In genomic region chr16:80344570-80344969, GRCh38 we compare ENCODE assay signal across 24 cellular contexts.
"Had no signal": no experiment of that assay in that cellular context is flagged by ENCODE, and none has a peak within 500 bp of the region (broad histone marks: within the 10 kb centered on the region; RNA-seq: fewer than 3 reads in every experiment).

No MANE protein-coding gene starts in this region.

- H3K4me1 ChIP-seq: left ventricle myocardium inferior, pancreas, prostate gland, testis, thyroid gland had no signal

- H3K9me3 ChIP-seq: mucosa of descending colon, pancreas, prostate gland, stomach, testis, thyroid gland, transverse colon, upper lobe of left lung, vagina had no signal

- H3K4me3 ChIP-seq: left ventricle myocardium inferior, mucosa of descending colon, pancreas, prostate gland, skin epidermis, stomach, testis, thyroid gland, transverse colon, upper lobe of left lung, vagina had no signal

- H3K27ac ChIP-seq: left ventricle myocardium inferior, pancreas, prostate gland, skin epidermis, stomach, testis, thyroid gland, transverse colon, upper lobe of left lung, vagina had no signal

- H3K36me3 ChIP-seq: left ventricle myocardium inferior, pancreas, prostate gland, stomach, thyroid gland, transverse colon, upper lobe of left lung, vagina had no signal

- H3K27me3 ChIP-seq: pancreas, testis, thyroid gland, transverse colon, upper lobe of left lung, vagina had no signal

- DNase-seq: islet precursor cell; left ventricle myocardium inferior; midbrain; mucosa of descending colon; naive thymus-derived CD4-positive, alpha-beta T cell; nucleus accumbens; pancreas; posterior cingulate gyrus; retina; right cardiac atrium; stimulated activated CD4-positive, alpha-beta T cell treated with anti-CD3 and anti-CD28 coated beads, Interleukin-12 subunit alpha, Interleukin-12 subunit beta, amount 100 ng/mL, for 4 hours; stimulated activated CD4-positive, alpha-beta T cell treated with anti-CD3 and anti-CD28 coated beads, Interleukin-15, amount 100 ng/mL, for 24 hours; stimulated activated CD4-positive, alpha-beta T cell treated with anti-CD3 and anti-CD28 coated beads, Interleukin-2, amount 100 ng/mL, for 24 hours; stimulated activated CD4-positive, alpha-beta T cell treated with anti-CD3 and anti-CD28 coated beads, Interleukin-4, amount 100 ng/mL, for 1 hour; stimulated activated naive B cell treated with anti-CD40 and anti-IgM and Interleukin-4, amounts not matched to agents 10 μg/mL and 1 μg/mL and 100 μg/mL, for 72 hours; stimulated activated naive CD8-positive, alpha-beta T cell treated with anti-CD3 and anti-CD28 coated beads, Interleukin-15, Interleukin-2, amounts not matched to agents 100 U/mL and 50 U/mL, for 24 hours; stomach; testis; thyroid gland; transverse colon; upper lobe of left lung had no signal
